Comparison of ENCODE assay signal across 1 cellular context in genomic region chr13:48001127-48001881, GRCh38.
TF ChIP-seq lines count a peak whose summit lies in the region.

TSS of gene SUCLA2 (minus strand) at chr13:48001273. CDS start at chr13:48001269, 4 bp downstream.

TF ChIP-seq in HEK293, 187 proteins besides CTCF, POLR2A, EP300 and RAD21 (continued from another document):
- TF ChIP-seq, protein P1, sequence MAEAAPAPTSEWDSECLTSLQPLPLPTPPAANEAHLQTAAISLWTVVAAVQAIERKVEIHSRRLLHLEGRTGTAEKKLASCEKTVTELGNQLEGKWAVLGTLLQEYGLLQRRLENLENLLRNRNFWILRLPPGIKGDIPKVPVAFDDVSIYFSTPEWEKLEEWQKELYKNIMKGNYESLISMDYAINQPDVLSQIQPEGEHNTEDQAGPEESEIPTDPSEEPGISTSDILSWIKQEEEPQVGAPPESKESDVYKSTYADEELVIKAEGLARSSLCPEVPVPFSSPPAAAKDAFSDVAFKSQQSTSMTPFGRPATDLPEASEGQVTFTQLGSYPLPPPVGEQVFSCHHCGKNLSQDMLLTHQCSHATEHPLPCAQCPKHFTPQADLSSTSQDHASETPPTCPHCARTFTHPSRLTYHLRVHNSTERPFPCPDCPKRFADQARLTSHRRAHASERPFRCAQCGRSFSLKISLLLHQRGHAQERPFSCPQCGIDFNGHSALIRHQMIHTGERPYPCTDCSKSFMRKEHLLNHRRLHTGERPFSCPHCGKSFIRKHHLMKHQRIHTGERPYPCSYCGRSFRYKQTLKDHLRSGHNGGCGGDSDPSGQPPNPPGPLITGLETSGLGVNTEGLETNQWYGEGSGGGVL (tag by site-specific recombination; IDR thresholded peaks at IDR 0.05), result no peak
- TF ChIP-seq GLI2 (tag by site-specific recombination; IDR thresholded peaks at IDR 0.05; ENCODE audit: borderline replicate concordance, low read depth) (no peak), KLF9 (tag by site-specific recombination; IDR thresholded peaks at IDR 0.05; ENCODE audit: low read depth) (peak; percentile 49; the same call in 1 of the 2 replicates), ZNF629 (tag by site-specific recombination; IDR thresholded peaks at IDR 0.05) (0 out of 2 replicates have a peak, but pooled peaks have one; percentile 3), ZXDB (tag by site-specific recombination; IDR thresholded peaks at IDR 0.05) (no peak; the same call in none of the 2 replicates), PBX3 (CRISPR knock-in tag; IDR thresholded peaks at IDR 0.05) (no peak), ZSCAN30 (tag by site-specific recombination; IDR thresholded peaks at IDR 0.05) (peak; percentile 44; the same call in 1 of the 2 replicates), ZNF112 (tag by site-specific recombination; IDR thresholded peaks at IDR 0.05) (no peak), ZBTB7A (tag by site-specific recombination; IDR thresholded peaks at IDR 0.05; ENCODE audit: low read depth) (peak; percentile 62; the same call in 1 of the 2 replicates), HIC1 (tag by site-specific recombination; IDR thresholded peaks at IDR 0.05) (peak; percentile 62), ZNF501 (tag by site-specific recombination; IDR thresholded peaks at IDR 0.05) (peak; percentile 53; the same call in 1 of the 2 replicates), YY1 (tag by site-specific recombination; IDR thresholded peaks at IDR 0.05) (peak; percentile 94; the same call in 1 of the 2 replicates), SP2 (tag by site-specific recombination; IDR thresholded peaks at IDR 0.05) (peak; percentile 55), SP7 (tag by site-specific recombination; IDR thresholded peaks at IDR 0.05) (peak; percentile 55), ZSCAN16 (tag by site-specific recombination; IDR thresholded peaks at IDR 0.05) (no peak), ZNF2 (tag by site-specific recombination; IDR thresholded peaks at IDR 0.05) (0 out of 2 replicates have a peak, but pooled peaks have one; percentile 12), ZNF660 (tag by site-specific recombination; IDR thresholded peaks at IDR 0.05) (peak; percentile 95), ZFP3 (tag by site-specific recombination; IDR thresholded peaks at IDR 0.05; ENCODE audit: low read depth) (no peak), ZNF701 (tag by site-specific recombination; IDR thresholded peaks at IDR 0.05) (no peak), SP3 (tag by site-specific recombination; IDR thresholded peaks at IDR 0.05) (peak; percentile 63), ZNF837 (tag by site-specific recombination; IDR thresholded peaks at IDR 0.05) (no peak), ZNF596 (tag by site-specific recombination; IDR thresholded peaks at IDR 0.05) (no peak), TCF7L2 (IDR thresholded peaks at IDR 0.05; ENCODE audit: borderline replicate concordance, low read depth, low read length) (no peak), ZNF24 (tag by site-specific recombination; IDR thresholded peaks at IDR 0.05) (no peak), YY2 (tag by site-specific recombination; IDR thresholded peaks at IDR 0.05) (peak; percentile 90; the same call in 1 of the 2 replicates), ZNF792 (tag by site-specific recombination; IDR thresholded peaks at IDR 0.05) (no peak), ZNF140 (tag by site-specific recombination; IDR thresholded peaks at IDR 0.05) (no peak)
- TF ChIP-seq, protein P2, sequence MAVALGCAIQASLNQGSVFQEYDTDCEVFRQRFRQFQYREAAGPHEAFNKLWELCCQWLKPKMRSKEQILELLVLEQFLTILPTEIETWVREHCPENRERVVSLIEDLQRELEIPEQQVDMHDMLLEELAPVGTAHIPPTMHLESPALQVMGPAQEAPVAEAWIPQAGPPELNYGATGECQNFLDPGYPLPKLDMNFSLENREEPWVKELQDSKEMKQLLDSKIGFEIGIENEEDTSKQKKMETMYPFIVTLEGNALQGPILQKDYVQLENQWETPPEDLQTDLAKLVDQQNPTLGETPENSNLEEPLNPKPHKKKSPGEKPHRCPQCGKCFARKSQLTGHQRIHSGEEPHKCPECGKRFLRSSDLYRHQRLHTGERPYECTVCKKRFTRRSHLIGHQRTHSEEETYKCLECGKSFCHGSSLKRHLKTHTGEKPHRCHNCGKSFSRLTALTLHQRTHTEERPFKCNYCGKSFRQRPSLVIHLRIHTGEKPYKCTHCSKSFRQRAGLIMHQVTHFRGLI (tag by site-specific recombination; IDR thresholded peaks at IDR 0.05), result no peak
- TF ChIP-seq, protein P3, sequence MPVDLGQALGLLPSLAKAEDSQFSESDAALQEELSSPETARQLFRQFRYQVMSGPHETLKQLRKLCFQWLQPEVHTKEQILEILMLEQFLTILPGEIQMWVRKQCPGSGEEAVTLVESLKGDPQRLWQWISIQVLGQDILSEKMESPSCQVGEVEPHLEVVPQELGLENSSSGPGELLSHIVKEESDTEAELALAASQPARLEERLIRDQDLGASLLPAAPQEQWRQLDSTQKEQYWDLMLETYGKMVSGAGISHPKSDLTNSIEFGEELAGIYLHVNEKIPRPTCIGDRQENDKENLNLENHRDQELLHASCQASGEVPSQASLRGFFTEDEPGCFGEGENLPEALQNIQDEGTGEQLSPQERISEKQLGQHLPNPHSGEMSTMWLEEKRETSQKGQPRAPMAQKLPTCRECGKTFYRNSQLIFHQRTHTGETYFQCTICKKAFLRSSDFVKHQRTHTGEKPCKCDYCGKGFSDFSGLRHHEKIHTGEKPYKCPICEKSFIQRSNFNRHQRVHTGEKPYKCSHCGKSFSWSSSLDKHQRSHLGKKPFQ (tag by site-specific recombination; IDR thresholded peaks at IDR 0.05), result peak; percentile 86
- TF ChIP-seq, protein P4, sequence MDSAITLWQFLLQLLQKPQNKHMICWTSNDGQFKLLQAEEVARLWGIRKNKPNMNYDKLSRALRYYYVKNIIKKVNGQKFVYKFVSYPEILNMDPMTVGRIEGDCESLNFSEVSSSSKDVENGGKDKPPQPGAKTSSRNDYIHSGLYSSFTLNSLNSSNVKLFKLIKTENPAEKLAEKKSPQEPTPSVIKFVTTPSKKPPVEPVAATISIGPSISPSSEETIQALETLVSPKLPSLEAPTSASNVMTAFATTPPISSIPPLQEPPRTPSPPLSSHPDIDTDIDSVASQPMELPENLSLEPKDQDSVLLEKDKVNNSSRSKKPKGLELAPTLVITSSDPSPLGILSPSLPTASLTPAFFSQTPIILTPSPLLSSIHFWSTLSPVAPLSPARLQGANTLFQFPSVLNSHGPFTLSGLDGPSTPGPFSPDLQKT (IDR thresholded peaks at IDR 0.05; ENCODE audit: borderline replicate concordance, low read depth, low read length), result no peak
- TF ChIP-seq, protein P5, sequence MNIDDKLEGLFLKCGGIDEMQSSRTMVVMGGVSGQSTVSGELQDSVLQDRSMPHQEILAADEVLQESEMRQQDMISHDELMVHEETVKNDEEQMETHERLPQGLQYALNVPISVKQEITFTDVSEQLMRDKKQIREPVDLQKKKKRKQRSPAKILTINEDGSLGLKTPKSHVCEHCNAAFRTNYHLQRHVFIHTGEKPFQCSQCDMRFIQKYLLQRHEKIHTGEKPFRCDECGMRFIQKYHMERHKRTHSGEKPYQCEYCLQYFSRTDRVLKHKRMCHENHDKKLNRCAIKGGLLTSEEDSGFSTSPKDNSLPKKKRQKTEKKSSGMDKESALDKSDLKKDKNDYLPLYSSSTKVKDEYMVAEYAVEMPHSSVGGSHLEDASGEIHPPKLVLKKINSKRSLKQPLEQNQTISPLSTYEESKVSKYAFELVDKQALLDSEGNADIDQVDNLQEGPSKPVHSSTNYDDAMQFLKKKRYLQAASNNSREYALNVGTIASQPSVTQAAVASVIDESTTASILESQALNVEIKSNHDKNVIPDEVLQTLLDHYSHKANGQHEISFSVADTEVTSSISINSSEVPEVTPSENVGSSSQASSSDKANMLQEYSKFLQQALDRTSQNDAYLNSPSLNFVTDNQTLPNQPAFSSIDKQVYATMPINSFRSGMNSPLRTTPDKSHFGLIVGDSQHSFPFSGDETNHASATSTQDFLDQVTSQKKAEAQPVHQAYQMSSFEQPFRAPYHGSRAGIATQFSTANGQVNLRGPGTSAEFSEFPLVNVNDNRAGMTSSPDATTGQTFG (tag by site-specific recombination; IDR thresholded peaks at IDR 0.05; ENCODE audit: borderline replicate concordance), result no peak
- TF ChIP-seq, protein P6, sequence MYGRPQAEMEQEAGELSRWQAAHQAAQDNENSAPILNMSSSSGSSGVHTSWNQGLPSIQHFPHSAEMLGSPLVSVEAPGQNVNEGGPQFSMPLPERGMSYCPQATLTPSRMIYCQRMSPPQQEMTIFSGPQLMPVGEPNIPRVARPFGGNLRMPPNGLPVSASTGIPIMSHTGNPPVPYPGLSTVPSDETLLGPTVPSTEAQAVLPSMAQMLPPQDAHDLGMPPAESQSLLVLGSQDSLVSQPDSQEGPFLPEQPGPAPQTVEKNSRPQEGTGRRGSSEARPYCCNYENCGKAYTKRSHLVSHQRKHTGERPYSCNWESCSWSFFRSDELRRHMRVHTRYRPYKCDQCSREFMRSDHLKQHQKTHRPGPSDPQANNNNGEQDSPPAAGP (tag by site-specific recombination; IDR thresholded peaks at IDR 0.05), result peak; percentile 53; the same call in 1 of the 2 replicates
TF ChIP-seq in HEK293: peak in this region for 24.
